In the genomic region with DNA sequence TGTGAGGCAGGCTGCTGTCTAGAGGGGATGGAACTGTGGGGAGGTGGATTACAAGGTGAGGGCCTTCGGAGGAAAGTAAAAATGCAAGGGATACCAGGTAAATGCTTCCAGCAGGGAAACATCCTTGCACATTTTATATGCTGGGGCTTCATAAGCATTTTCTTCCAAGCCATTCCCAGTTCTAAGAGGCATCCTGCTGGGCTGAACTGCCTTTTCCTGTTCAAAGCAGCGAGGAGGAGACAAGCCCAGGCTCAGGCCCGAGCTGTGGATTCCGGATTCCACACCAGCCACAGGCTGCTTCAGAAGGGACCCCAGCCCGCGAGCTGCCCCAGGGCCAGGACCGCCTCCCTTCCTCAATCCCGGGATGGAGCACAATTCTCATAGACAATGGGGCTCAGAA, we compare ENCODE assay signal across 1 cellular context.
TF ChIP-seq lines count a peak whose summit lies in the region.

No MANE protein-coding gene starts in this region.

TF ChIP-seq in H1, 55 proteins besides CTCF, POLR2A, EP300 and RAD21 (continued from another document):
- no peak for TF ChIP-seq KDM4A (IDR thresholded peaks at IDR 0.05; ENCODE audit: low read depth, low read length, severe bottlenecking)
- no peak for TF ChIP-seq BACH1 (IDR thresholded peaks at IDR 0.05; ENCODE audit: low read length)
- TF ChIP-seq GABPA (IDR thresholded peaks at IDR 0.05; ENCODE audit: borderline replicate concordance, insufficient read depth, low read length) = no peak
- no peak for TF ChIP-seq SP1 (IDR thresholded peaks at IDR 0.05; ENCODE audit: low read depth, low read length)
- TF ChIP-seq CHD7 (IDR thresholded peaks at IDR 0.05; ENCODE audit: insufficient replicate concordance, low read length) = no peak
- TF ChIP-seq SP4 (IDR thresholded peaks at IDR 0.05; ENCODE audit: low read length) = no peak
- TF ChIP-seq FOSL1 (IDR thresholded peaks at IDR 0.05; ENCODE audit: insufficient read depth, low read depth, low read length) = no peak
TF ChIP-seq in H1: peak in this region for 0.
